Comparison of ENCODE assay signal across 1 cellular context in genomic region chr7:77538908-77539212, GRCh38.
A peak's percentile ranks its signal among the peaks of the same experiment; 100 is the strongest.
TF ChIP-seq lines count a peak whose summit lies in the region.

No MANE protein-coding gene starts in this region.

TF ChIP-seq in GM12878, 131 proteins besides CTCF, POLR2A, EP300 and RAD21:
- TF ChIP-seq SRF (IDR thresholded peaks at IDR 0.05; ENCODE audit: low read depth in 2 of 2, low read length in 2 of 2) (no peak), SREBF2 (IDR thresholded peaks at IDR 0.05; ENCODE audit: low read length) (no peak), CBX3 (IDR thresholded peaks at IDR 0.05; ENCODE audit: borderline replicate concordance, low read depth) (no peak), HDAC2 (IDR thresholded peaks at IDR 0.05) (no peak), TCF7 (IDR thresholded peaks at IDR 0.05; ENCODE audit: borderline replicate concordance) (0 out of 2 replicates have a peak, but pooled peaks have one; percentile 16), USF2 (IDR thresholded peaks at IDR 0.05; ENCODE audit: borderline replicate concordance, low read depth, low read length) (no peak)
